7 cellular contexts compared by ENCODE assay signal in the genomic region with DNA sequence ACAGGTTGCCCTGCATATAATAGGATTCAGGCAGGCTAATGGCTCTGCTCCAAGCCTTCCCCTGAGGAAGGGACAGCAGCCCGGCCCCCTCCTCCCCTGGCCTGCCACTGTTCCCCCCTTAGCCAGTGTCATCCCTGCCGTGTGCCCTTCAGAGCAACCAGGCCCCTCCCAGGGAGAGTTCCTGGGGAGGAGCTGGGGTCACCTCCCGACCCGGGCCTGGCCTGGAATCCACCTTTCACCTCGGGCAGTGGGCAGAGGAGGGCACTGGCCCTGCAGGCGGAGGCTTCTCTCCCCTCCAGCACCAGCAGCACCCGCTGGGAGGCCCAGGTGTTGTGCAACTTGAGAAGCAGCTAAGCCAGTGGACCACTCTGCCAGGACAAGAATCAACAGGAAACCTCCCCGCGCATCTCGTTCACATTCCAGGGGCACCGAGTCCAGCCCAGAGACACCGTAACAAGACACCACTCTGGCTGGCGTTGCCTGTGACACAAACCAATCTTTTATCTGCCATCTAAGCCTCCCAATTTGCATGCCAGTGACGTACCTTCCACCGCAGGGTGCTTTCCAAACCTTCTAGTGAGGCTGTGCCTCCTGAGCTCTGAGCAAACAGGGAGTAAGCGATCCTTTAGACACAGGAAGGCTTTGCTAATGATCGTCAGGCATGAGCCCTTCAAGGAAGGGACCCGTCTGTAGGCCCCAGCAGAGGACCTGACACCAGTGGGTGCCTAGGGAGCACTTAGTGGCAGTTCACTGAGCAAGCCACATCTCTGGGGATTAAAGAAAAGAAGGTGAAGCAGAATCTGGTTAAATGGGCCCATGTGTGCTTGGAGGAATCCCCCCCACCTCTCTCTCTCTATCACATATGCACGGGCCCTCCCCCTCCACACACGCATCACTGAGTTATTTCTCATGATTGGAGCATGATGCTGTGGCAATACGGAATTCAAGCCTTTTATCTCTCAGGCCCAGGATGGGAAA.
DNase-seq lines count a peak whose midpoint lies in the region; ATAC-seq and TF ChIP-seq lines count a peak whose summit lies in the region.

No MANE protein-coding gene starts in this region.

- intact Hi-C loops in sigmoid colon (cut with DNase I), result loop anchor here (2.0 to 10.0 kb wide), 3 partner anchors 32 to 126 kb away; no protein-coding TSS in a partner anchor

- TF ChIP-seq POLR2A in sigmoid colon (IDR thresholded peaks at IDR 0.05), result no peak

- peaks cover 0 to 4% (median 0%) of the 10 kb centered on the region in 4 donors for H3K9me3 ChIP-seq in sigmoid colon

- ATAC-seq in GM18519 (IDR thresholded peaks at IDR 0.05; ENCODE audit: low FRiP score, unreplicated experiment) (peak; percentile 64), HG02678 (IDR thresholded peaks at IDR 0.05; ENCODE audit: unreplicated experiment) (peak; percentile 82)

- no peak overlapping the region for H3K4me3 ChIP-seq in fibroblast of the aortic adventitia (ENCODE audit: low read depth, low read length)
- no peak overlapping the region for H3K4me3 ChIP-seq in sigmoid colon

- no peaks in the 10 kb centered on the region for H3K36me3 ChIP-seq in sigmoid colon

- TF ChIP-seq CTCF in fibroblast of the aortic adventitia (IDR thresholded peaks at IDR 0.05; ENCODE audit: insufficient read depth, low read length) (no peak), sigmoid colon (IDR thresholded peaks at IDR 0.05) (no peak)

- H3K4me1 ChIP-seq in sigmoid colon, result peaks cover 0 to 48% (median 39%) of the 10 kb centered on the region in 4 donors

- no peaks in the 10 kb centered on the region for H3K27me3 ChIP-seq in sigmoid colon

- peak overlapping the region; percentile 31 to 85 (median 80) for H3K27ac ChIP-seq in sigmoid colon

- DNase-seq in NCI-H146 treated with DMSO at 0.1 percent for 48 hours (lab: John Stamatoyannopoulos, UW; ENCODE audit: unreplicated experiment) (peak; percentile 92), fibroblast of the aortic adventitia (ENCODE audit: low read depth) (peak; percentile 18), sigmoid colon (peak; percentile 80), MV-4-11 (lab: John Stamatoyannopoulos, UW) (no peak)
- peak; percentile 26 for DNase-seq in activated CD4-positive, CD25-positive, alpha-beta regulatory T cell treated with anti-CD3 and anti-CD28 coated beads, Interleukin-2, amount 50 U/mL, for 16 hours (ENCODE audit: low read depth, low spot score)

- TF ChIP-seq EP300 in sigmoid colon (IDR thresholded peaks at IDR 0.05), result no peak

- 78 to 82% methylated on average over 21 of the region's 21 CpGs for WGBS in sigmoid colon, 2 donors
